12 cellular contexts compared by ENCODE assay signal in the genomic region with DNA sequence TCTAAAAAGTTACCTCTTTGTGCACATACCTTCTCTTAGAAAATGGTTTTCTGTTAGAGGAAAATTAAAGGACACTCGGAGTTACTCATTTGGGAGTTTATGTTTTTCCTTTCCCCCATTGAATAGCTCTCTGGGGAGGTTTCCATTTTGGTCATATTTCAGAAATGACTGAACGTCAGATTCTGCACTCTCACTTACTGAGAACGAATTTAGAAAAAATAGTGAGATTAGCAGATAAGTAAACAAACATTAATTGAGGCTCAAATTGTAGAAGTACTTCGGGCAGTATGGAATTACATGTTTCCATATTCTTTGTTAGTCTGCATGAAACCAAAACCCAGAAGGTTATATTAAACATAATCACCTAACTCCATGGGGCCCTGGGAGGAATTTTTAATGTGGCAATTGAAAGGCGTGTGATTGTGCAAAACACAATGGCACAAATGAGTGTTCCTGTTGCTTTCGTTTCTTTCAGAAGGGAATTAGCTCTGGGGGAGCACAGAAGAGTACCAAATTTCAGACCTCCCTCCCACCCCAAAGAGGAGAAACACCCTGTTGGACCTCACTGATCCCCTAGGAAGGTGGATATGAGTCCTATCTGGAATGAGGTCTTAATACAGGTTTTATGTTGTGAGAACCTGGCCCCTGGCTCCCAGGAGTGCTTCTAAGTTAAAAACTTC.
DNase-seq lines count a peak whose midpoint lies in the region; ATAC-seq lines count a peak whose summit lies in the region.
"Had no signal": no experiment of that assay in that cellular context is flagged by ENCODE, and none has a peak within 500 bp of the region (broad histone marks: within the 10 kb centered on the region; RNA-seq: fewer than 3 reads in every experiment).

No MANE protein-coding gene starts in this region.

- peaks cover 7% of the 10 kb centered on the region for H3K27me3 Mint-ChIP-seq in activated naive CD8-positive, alpha-beta T cell treated with anti-CD3 and anti-CD28 coated beads, Interleukin-2, amount 50 U/mL, for 24 hours

- H3K9me3 Mint-ChIP-seq in activated naive CD8-positive, alpha-beta T cell treated with anti-CD3 and anti-CD28 coated beads, Interleukin-2, amount 50 U/mL, for 24 hours = peaks cover 12% of the 10 kb centered on the region

- no peaks in the 10 kb centered on the region for H3K36me3 Mint-ChIP-seq in activated naive CD8-positive, alpha-beta T cell treated with anti-CD3 and anti-CD28 coated beads, Interleukin-2, amount 50 U/mL, for 24 hours (ENCODE audit: low read depth)

- H3K4me3 Mint-ChIP-seq in activated naive CD8-positive, alpha-beta T cell treated with anti-CD3 and anti-CD28 coated beads, Interleukin-2, amount 50 U/mL, for 24 hours = peak overlapping the region; percentile 33

- H3K27ac Mint-ChIP-seq in activated naive CD8-positive, alpha-beta T cell treated with anti-CD3 and anti-CD28 coated beads, Interleukin-2, amount 50 U/mL, for 24 hours = peak overlapping the region; percentile 79
- H3K27ac Mint-ChIP-seq: activated naive CD8-positive, alpha-beta T cell had no signal

- ATAC-seq in GM21528 (IDR thresholded peaks at IDR 0.05; ENCODE audit: low FRiP score, unreplicated experiment) (peak; percentile 41), HG03439 (IDR thresholded peaks at IDR 0.05; ENCODE audit: unreplicated experiment) (peak; percentile 39)
- ATAC-seq in activated naive CD8-positive, alpha-beta T cell treated with anti-CD3 and anti-CD28 coated beads, Interleukin-2, amount 50 U/mL, for 24 hours = peak; percentile 38
- ATAC-seq: A549, SK-N-SH treated with all-trans-retinoic acid at 6 μM for 48 hours had no signal

- peak; percentile 59 for DNase-seq in NCI-H2171 treated with DMSO at 0.1 percent for 48 hours (lab: John Stamatoyannopoulos, UW)
- no peak for DNase-seq in NCI-H2171 (lab: John Stamatoyannopoulos, UW)
- no peak for DNase-seq in activated naive CD8-positive, alpha-beta T cell treated with anti-CD3 and anti-CD28 coated beads, Interleukin-2, amount 50 U/mL, for 24 hours
- no peak for DNase-seq in stimulated activated CD4-positive, alpha-beta T cell treated with anti-CD3 and anti-CD28 coated beads, Interleukin-4, amount 100 ng/mL, for 24 hours
- no peak for DNase-seq in stimulated activated CD4-positive, alpha-beta T cell treated with anti-CD3 and anti-CD28 coated beads, Interleukin-4, amount 100 ng/mL, for 4 hours
- no peak for DNase-seq in stimulated activated CD4-positive, alpha-beta T cell treated with anti-CD3 and anti-CD28 coated beads, Interleukin-1b, Interleukin-23, amount 100 ng/mL, for 48 hours
- DNase-seq: spleen had no signal

- peaks cover 35% of the 10 kb centered on the region for H3K4me1 Mint-ChIP-seq in activated naive CD8-positive, alpha-beta T cell treated with anti-CD3 and anti-CD28 coated beads, Interleukin-2, amount 50 U/mL, for 24 hours
